Comparison of ENCODE assay signal across 1 cellular context in genomic region chr4:78596111-78596742, GRCh38.
TF ChIP-seq lines count a peak whose summit lies in the region.

No MANE protein-coding gene starts in this region.

TF ChIP-seq in K562, 482 proteins besides CTCF, POLR2A, EP300 and RAD21 (continued from another document):
- TF ChIP-seq ATF7 (IDR thresholded peaks at IDR 0.05): no peak
- no peak for TF ChIP-seq CXXC5 (CRISPR knock-in tag; IDR thresholded peaks at IDR 0.05)
- peak; percentile 86 for TF ChIP-seq ZNF316 (IDR thresholded peaks at IDR 0.05)
- TF ChIP-seq IRF1 (CRISPR knock-in tag; IDR thresholded peaks at IDR 0.05; ENCODE audit: borderline replicate concordance): no peak
